ENCODE assay signal across 7 cellular contexts in genomic region chr1:58969176-58969575, GRCh38.
DNase-seq lines count a peak whose midpoint lies in the region; ATAC-seq, FAIRE-seq and TF ChIP-seq lines count a peak whose summit lies in the region.
"Not testable (repeated sequence)": the region's sequence is repeated elsewhere in the genome, so short reads cannot be mapped to it uniquely, and the experiment has no call there.

No MANE protein-coding gene starts in this region.

- not testable (repeated sequence) for H3K27me3 Mint-ChIP-seq in T-cell; activated T-cell treated with anti-CD3 and anti-CD28 coated beads, Interleukin-2, amount 50 U/mL, for 72 hours (ENCODE audit: low read depth)

- not testable (repeated sequence) for H3K9me3 Mint-ChIP-seq in T-cell; activated T-cell treated with anti-CD3 and anti-CD28 coated beads, Interleukin-2, amount 50 U/mL, for 72 hours

- not testable (repeated sequence) for FAIRE-seq in pancreas (lab: Jason Lieb, UNC)

- TF ChIP-seq EP300 in stomach (IDR thresholded peaks at IDR 0.05), result not testable (repeated sequence)

- TF ChIP-seq POLR2A in stomach (IDR thresholded peaks at IDR 0.05), result not testable (repeated sequence)

- H3K27me3 ChIP-seq in esophagus (ENCODE audit: control insufficient read depth in 1 of 2, insufficient read depth in 2 of 2, low read length in 2 of 2); pancreas; stomach: not testable (repeated sequence)

- peaks cover 37 to 45% (median 41%) of the 10 kb centered on the region in 3 donors for H3K4me1 Mint-ChIP-seq in T-cell
- H3K4me1 Mint-ChIP-seq in activated T-cell treated with anti-CD3 and anti-CD28 coated beads, Interleukin-2, amount 50 U/mL, for 72 hours (ENCODE audit: low read depth), result peaks cover 28% of the 10 kb centered on the region

- not testable (repeated sequence) for H3K9me3 ChIP-seq in esophagus (ENCODE audit: control insufficient read depth in 2 of 2, insufficient read depth in 1 of 2, low read depth in 1 of 2, low read length in 1 of 2); pancreas; stomach

- ATAC-seq in T-cell (replicated peaks in 1 of 4); activated T-cell treated with anti-CD3 and anti-CD28 coated beads, Interleukin-2, amount 50 U/mL, for 72 hours (replicated peaks in 1 of 2); pancreas: not testable (repeated sequence)
- peak; percentile 19 for ATAC-seq in left lobe of liver

- H3K27ac Mint-ChIP-seq in T-cell, result peak overlapping the region; percentile 98 to 100
- H3K27ac Mint-ChIP-seq in activated T-cell treated with anti-CD3 and anti-CD28 coated beads, Interleukin-2, amount 50 U/mL, for 72 hours, result peak overlapping the region; percentile 98

- not testable (repeated sequence) for H3K36me3 Mint-ChIP-seq in T-cell; activated T-cell treated with anti-CD3 and anti-CD28 coated beads, Interleukin-2, amount 50 U/mL, for 72 hours (ENCODE audit: insufficient read depth in 2 of 2)

- POLR2A ChIA-PET in T-cell (lab: Charles Lee), result interaction anchor here (0.6 kb wide), 2 partner anchors 31 to 206 kb away, joined by 5 to 10 read pairs; no protein-coding TSS in a partner anchor

- not testable (repeated sequence) for H3K4me1 ChIP-seq in esophagus (ENCODE audit: control insufficient read depth in 2 of 2, insufficient read depth in 2 of 2, low read length in 1 of 2)
- H3K4me1 ChIP-seq in pancreas (peaks cover 32 to 44% (median 34%) of the 10 kb centered on the region in 3 donors), stomach (peaks cover 28 to 62% (median 46%) of the 10 kb centered on the region in 4 donors)

- H3K4me3 Mint-ChIP-seq in T-cell; activated T-cell treated with anti-CD3 and anti-CD28 coated beads, Interleukin-2, amount 50 U/mL, for 72 hours: not testable (repeated sequence)

- peak; percentile 20 for DNase-seq in GM12865 (ENCODE audit: low read depth)
- not testable (repeated sequence) for DNase-seq in T-cell; activated T-cell treated with anti-CD3 and anti-CD28 coated beads, Interleukin-2, amount 50 U/mL, for 72 hours; left lobe of liver (ENCODE audit: low spot score); pancreas; stomach

- peak overlapping the region; percentile 37 to 59 for H3K27ac ChIP-seq in esophagus (ENCODE audit: low read depth in 2 of 2, low read length in 1 of 2)
- peak overlapping the region in 3 of 4 donors; percentile 57 to 92 (median 80) for H3K27ac ChIP-seq in pancreas
- peak overlapping the region; percentile 54 to 90 (median 85) for H3K27ac ChIP-seq in stomach

- not testable (repeated sequence) for H3K4me3 ChIP-seq in GM12865 (ENCODE audit: low read depth, low read length); esophagus (ENCODE audit: low read depth in 1 of 2, low read length in 2 of 2); pancreas; stomach

- CTCF ChIA-PET in T-cell (lab: Charles Lee), result interaction anchor here (0.6 to 1.2 kb wide), 5 partner anchors 10 to 704 kb away, joined by 3 to 11 read pairs (median 3); no protein-coding TSS in a partner anchor

- intact Hi-C loops in pancreas (cut with DNase I); stomach (cut with DNase I; ENCODE audit: low total_unique reads): not testable (repeated sequence)

- not testable (repeated sequence) for TF ChIP-seq CTCF in GM12865 (IDR thresholded peaks at IDR 0.05; ENCODE audit: insufficient read depth, low read depth, low read length, missing control alignments); pancreas (IDR thresholded peaks at IDR 0.05); stomach (IDR thresholded peaks at IDR 0.05)

- H3K36me3 ChIP-seq in esophagus (ENCODE audit: control insufficient read depth in 2 of 2, insufficient read depth in 2 of 2, low read length in 1 of 2); pancreas; stomach: not testable (repeated sequence)
